Comparison of ENCODE assay signal across 8 cellular contexts in genomic region chr19:45406165-45406956, GRCh38. TPM values are rescaled to one million over a fixed set of nuclear protein-coding genes. Genes with fewer than 3 reads are reported as not detected.
DNase-seq lines count a peak whose midpoint lies in the region; ATAC-seq, FAIRE-seq and TF ChIP-seq lines count a peak whose summit lies in the region.

POLR1G (plus strand) TSS chr19:45406644; CDS start chr19:45406697, 53 bp downstream.

- peak; percentile 90 for FAIRE-seq in urothelium cell line (lab: Jason Lieb, UNC)

- peaks cover 0 to 10% of the 10 kb centered on the region in 2 donors for H3K36me3 ChIP-seq in psoas muscle (ENCODE audit: insufficient read depth in 1 of 2, low read depth in 1 of 2)

- H3K4me1 ChIP-seq in psoas muscle: peaks cover 17% of the 10 kb centered on the region

- TF ChIP-seq CTCF in psoas muscle (IDR thresholded peaks at IDR 0.05): no peak

- peak; percentile 83 for TF ChIP-seq POLR2A in GM15510 (IDR thresholded peaks at IDR 0.05; ENCODE audit: borderline replicate concordance, extremely low read depth, insufficient read length)

- H3K4me3 ChIP-seq in psoas muscle: peak within 1 kb of the TSS; percentile 80

- DNase-seq in NCI-H1694 treated with DMSO at 0.1 percent for 48 hours (lab: John Stamatoyannopoulos, UW): peak; percentile 90
- DNase-seq in T-helper 2 cell: peak; percentile 47 to 92 (median 70)
- DNase-seq in left ventricle myocardium superior: peak; percentile 83
- DNase-seq in psoas muscle: peak; percentile 76 to 87
- DNase-seq in urothelium cell line (ENCODE audit: low spot score): peak; percentile 87

- H3K27ac ChIP-seq in angular gyrus (ENCODE audit: low read depth, low read length) (peak within 1 kb of the TSS; percentile 94), psoas muscle (peak within 1 kb of the TSS; percentile 94)

- H3K9me3 ChIP-seq in psoas muscle: no peaks in the 10 kb centered on the region

- WGBS in psoas muscle, 3 donors: 0 to 1% (median 1%) methylated on average over 47 of the region's 47 CpGs

- H3K27me3 ChIP-seq in psoas muscle (ENCODE audit: insufficient read depth in 3 of 3, low read length in 2 of 3): peaks cover 0 to 3% (median 2%) of the 10 kb centered on the region in 3 donors

- intact Hi-C loops in left ventricle myocardium superior (cut with micrococcal nuclease) (no loop called here), psoas muscle (cut with DNase I) (no loop called here)

- ATAC-seq in HG02870 (IDR thresholded peaks at IDR 0.05; ENCODE audit: unreplicated experiment) (peak; percentile 75), left ventricle myocardium superior (peak; percentile 53), psoas muscle (peak; percentile 78 to 86 (median 80))

RNA-seq across cellular contexts. Expression of gene POLR1G, which starts in this region (rescaled TPM):
- total RNA-seq in left ventricle myocardium superior (7.0 TPM), psoas muscle (1 to 10 TPM; 6.0 to 9.6 (median 7.1) TPM)
- polyA plus RNA-seq in psoas muscle: 10 to 100 TPM in 2 of 3 donors, 1 to 10 TPM in 1; 8.8 to 12.5 (median 11.3) TPM

Comparison
In these comparisons a context has a peak if more than half of its experiments do, and no peak if none do; other contexts are left out.
1. Peak in every context shown above with its lines: DNase-seq, ATAC-seq, H3K4me3 ChIP-seq and H3K27ac ChIP-seq.